ENCODE assay signal across 8 cellular contexts in the genomic region with DNA sequence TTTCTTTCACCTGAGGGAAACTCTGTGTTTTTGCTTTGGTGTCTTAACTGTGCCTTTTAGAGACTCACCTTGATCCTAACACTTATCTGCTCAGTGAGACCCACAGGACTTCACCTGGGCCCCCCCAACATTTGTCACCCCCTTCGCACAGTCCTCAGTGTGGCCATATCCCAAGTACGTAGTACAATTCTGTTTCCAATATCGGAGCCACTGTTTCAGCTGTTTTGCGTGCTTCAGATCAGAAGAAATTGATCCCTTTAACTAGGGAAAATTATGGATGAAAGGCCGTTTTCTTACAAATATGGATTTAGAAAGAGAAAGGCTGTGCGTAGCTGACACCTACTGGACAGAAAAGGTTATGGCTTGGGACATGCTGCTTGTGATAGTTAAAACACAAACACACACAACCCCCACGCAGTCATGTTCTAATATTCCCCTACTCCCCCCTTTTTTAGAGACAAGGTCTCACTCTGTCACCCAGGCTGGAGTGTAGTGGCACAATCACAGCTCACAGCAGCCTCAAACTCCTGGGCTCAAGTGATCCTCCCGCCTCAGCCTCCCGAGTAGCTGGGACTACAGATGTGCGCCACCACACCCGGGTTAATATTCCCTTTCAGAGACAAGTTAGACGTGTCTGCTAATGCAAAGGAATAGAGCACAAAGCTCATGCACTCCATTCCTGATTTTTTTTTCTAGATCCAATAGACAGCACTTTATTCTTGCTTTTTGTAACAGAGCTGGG. TPM values are rescaled to one million over a fixed set of nuclear protein-coding genes. Genes with fewer than 3 reads are reported as not detected.
A peak's percentile ranks its signal among the peaks of the same experiment; 100 is the strongest.
DNase-seq lines count a peak whose midpoint lies in the region; ATAC-seq and TF ChIP-seq lines count a peak whose summit lies in the region.

No MANE protein-coding gene starts in this region.

- DNase-seq in CD4-positive, alpha-beta T cell = peak in 3 of 10 experiments; percentile 3 to 10 (median 6)
- peak; percentile 70 for DNase-seq in GM23338 (ENCODE audit: low spot score)
- peak; percentile 16 to 70 for DNase-seq in NCI-H526 (lab: John Stamatoyannopoulos, UW)
- peak; percentile 73 for DNase-seq in astrocyte of the spinal cord (ENCODE audit: low read depth, low spot score)
- peak; percentile 75 for DNase-seq in inferior parietal cortex (ENCODE audit: extremely low spot score)
- no peak for DNase-seq in suprapubic skin (ENCODE audit: low spot score in 2 of 2)
- no peak for DNase-seq in stimulated activated CD4-positive, alpha-beta T cell treated with anti-CD3 and anti-CD28 coated beads, Interleukin-4, amount 100 ng/mL, for 4 hours

- no peaks in the 10 kb centered on the region for H3K9me3 Mint-ChIP-seq in CD4-positive, alpha-beta T cell
- H3K9me3 Mint-ChIP-seq in GM23338 = no peaks in the 10 kb centered on the region

- POLR2A ChIA-PET in CD4-positive, alpha-beta T cell (lab: Charles Lee) = interaction anchor here (1.0 to 2.3 kb wide), 4 partner anchors 11 to 134 kb away, joined by 3 to 15 read pairs (median 4); partner anchors contain the start of genes ACIN1, C14orf119 and PABPN1

- H3K79me2 ChIP-seq in GM23338 (replicated peaks; ENCODE audit: insufficient read depth) = peaks cover 4% of the 10 kb centered on the region

- CTCF ChIA-PET in CD4-positive, alpha-beta T cell (lab: Charles Lee) = interaction anchor here (0.9 to 2.6 kb wide), 9 partner anchors 10 to 201 kb away, joined by 3 to 29 read pairs (median 4); partner anchors contain the start of genes ACIN1 and C14orf119

- no peak for TF ChIP-seq EP300 in suprapubic skin (IDR thresholded peaks at IDR 0.05)

- H3K4me1 ChIP-seq in GM23338 (ENCODE audit: insufficient read depth) = peaks cover 26% of the 10 kb centered on the region
- peaks cover 15% of the 10 kb centered on the region for H3K4me1 ChIP-seq in suprapubic skin

- no peaks in the 10 kb centered on the region for H3K36me3 ChIP-seq in GM23338 (ENCODE audit: insufficient read depth)
- H3K36me3 ChIP-seq in suprapubic skin = no peaks in the 10 kb centered on the region

- no peaks in the 10 kb centered on the region for H3K4me1 Mint-ChIP-seq in CD4-positive, alpha-beta T cell (ENCODE audit: low read depth)
- H3K4me1 Mint-ChIP-seq in GM23338 = peaks cover 21% of the 10 kb centered on the region

- H3K4me2 ChIP-seq in GM23338 = 0 out of 2 replicates have a peak overlapping the region, but pooled peaks have one; percentile 48

- no peak overlapping the region for H3K4me3 Mint-ChIP-seq in CD4-positive, alpha-beta T cell
- H3K4me3 Mint-ChIP-seq in GM23338 = no peak overlapping the region

- no peaks in the 10 kb centered on the region for H4K20me1 ChIP-seq in GM23338 (replicated peaks; ENCODE audit: insufficient read depth)

- WGBS in suprapubic skin = 47% methylated on average over 12 of the region's 12 CpGs

- no peak overlapping the region for H3K4me3 ChIP-seq in GM23338
- no peak overlapping the region for H3K4me3 ChIP-seq in astrocyte of the spinal cord (ENCODE audit: low read depth, low read length)
- H3K4me3 ChIP-seq in suprapubic skin = no peak overlapping the region

- peaks cover 12% of the 10 kb centered on the region for H3K27me3 ChIP-seq in CD4-positive, alpha-beta T cell (ENCODE audit: control insufficient read depth, insufficient read depth, low read length)
- no peaks in the 10 kb centered on the region for H3K27me3 ChIP-seq in GM23338 (ENCODE audit: insufficient read depth)
- no peaks in the 10 kb centered on the region for H3K27me3 ChIP-seq in suprapubic skin

- peak; percentile 58 for ATAC-seq in CD4-positive, alpha-beta T cell (ENCODE audit: poor library complexity)
- ATAC-seq in GM23338 = peak; percentile 8; the same call in 2 of the 3 replicates
- no peak for ATAC-seq in GM21786 (IDR thresholded peaks at IDR 0.05; ENCODE audit: unreplicated experiment)

- no peaks in the 10 kb centered on the region for H3K9me2 ChIP-seq in GM23338 (ENCODE audit: insufficient read depth)

- no peaks in the 10 kb centered on the region for H3F3A ChIP-seq in GM23338 (replicated peaks; ENCODE audit: low read depth)

- H3K27me3 Mint-ChIP-seq in CD4-positive, alpha-beta T cell = no peaks in the 10 kb centered on the region
- H3K27me3 Mint-ChIP-seq in GM23338 (ENCODE audit: insufficient read depth, low read depth, poor library complexity) = peaks cover 2% of the 10 kb centered on the region

- H3K9me3 ChIP-seq in CD4-positive, alpha-beta T cell (ENCODE audit: control insufficient read depth, low read length) = no peaks in the 10 kb centered on the region
- H3K9me3 ChIP-seq in suprapubic skin = no peaks in the 10 kb centered on the region

- TF ChIP-seq POLR2A in suprapubic skin (IDR thresholded peaks at IDR 0.05) = no peak

- H3K27ac Mint-ChIP-seq in CD4-positive, alpha-beta T cell = no peak overlapping the region
- H3K27ac Mint-ChIP-seq in GM23338 = no peak overlapping the region

- H2AFZ ChIP-seq in GM23338 = peak overlapping the region; percentile 57; the same call in 1 of the 2 replicates

- TF ChIP-seq CTCF in CD4-positive, alpha-beta T cell (IDR thresholded peaks at IDR 0.05) = peak; percentile 71
- peak; percentile 83 to 84 for TF ChIP-seq CTCF in GM23338 (conservative IDR thresholded peaks at IDR 0.05; ENCODE audit: low read depth in 2 of 2)
- TF ChIP-seq CTCF in astrocyte of the spinal cord (IDR thresholded peaks at IDR 0.05; ENCODE audit: low read depth, low read length) = peak; percentile 85
- TF ChIP-seq CTCF in suprapubic skin (IDR thresholded peaks at IDR 0.05) = peak; percentile 73 to 87

- in situ Hi-C loops in astrocyte of the spinal cord (cut with HindIII; ENCODE audit: low sequenced_read_pairs) = no loop called here

- no peak overlapping the region for H3K27ac ChIP-seq in CD4-positive, alpha-beta T cell (ENCODE audit: low read depth, low read length)
- H3K27ac ChIP-seq in GM23338 (ENCODE audit: low read depth) (no peak overlapping the region), suprapubic skin (no peak overlapping the region)

- intact Hi-C loops in CD4-positive, alpha-beta T cell (cut with DNase I, micrococcal nuclease) = loop anchor here (1.0 to 10.0 kb wide), 6 partner anchors 67 to 202 kb away; partner anchors contain the start of gene AJUBA (in 1 of the 2)

- no peaks in the 10 kb centered on the region for H3K36me3 Mint-ChIP-seq in CD4-positive, alpha-beta T cell (ENCODE audit: low read depth)
- no peaks in the 10 kb centered on the region for H3K36me3 Mint-ChIP-seq in GM23338 (ENCODE audit: low read depth)

TF ChIP-seq in GM23338, 12 proteins besides CTCF, POLR2A, EP300 and RAD21 (continues in another document):
- TF ChIP-seq EZH2 (IDR thresholded peaks at IDR 0.05; ENCODE audit: low read depth, unreplicated experiment) = no peak
- TF ChIP-seq REST (IDR thresholded peaks at IDR 0.05; ENCODE audit: unreplicated experiment) = no peak
- no peak for TF ChIP-seq ZNF331 (CRISPR knock-in tag; IDR thresholded peaks at IDR 0.05; ENCODE audit: low read depth)
- TF ChIP-seq, protein P1, sequence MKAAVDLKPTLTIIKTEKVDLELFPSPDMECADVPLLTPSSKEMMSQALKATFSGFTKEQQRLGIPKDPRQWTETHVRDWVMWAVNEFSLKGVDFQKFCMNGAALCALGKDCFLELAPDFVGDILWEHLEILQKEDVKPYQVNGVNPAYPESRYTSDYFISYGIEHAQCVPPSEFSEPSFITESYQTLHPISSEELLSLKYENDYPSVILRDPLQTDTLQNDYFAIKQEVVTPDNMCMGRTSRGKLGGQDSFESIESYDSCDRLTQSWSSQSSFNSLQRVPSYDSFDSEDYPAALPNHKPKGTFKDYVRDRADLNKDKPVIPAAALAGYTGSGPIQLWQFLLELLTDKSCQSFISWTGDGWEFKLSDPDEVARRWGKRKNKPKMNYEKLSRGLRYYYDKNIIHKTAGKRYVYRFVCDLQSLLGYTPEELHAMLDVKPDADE (IDR thresholded peaks at IDR 0.05) = no peak
- TF ChIP-seq POLR2AphosphoS5 (IDR thresholded peaks at IDR 0.05; ENCODE audit: low read depth) = no peak
- no peak for TF ChIP-seq NANOG (IDR thresholded peaks at IDR 0.05; ENCODE audit: borderline replicate concordance)
- TF ChIP-seq EZH2phosphoT487 (IDR thresholded peaks at IDR 0.05; ENCODE audit: unreplicated experiment) = no peak

RNA-seq across cellular contexts. Expression of gene SLC7A8, which starts 3.6 kb away (rescaled TPM):
- under 1 TPM; 0.73 to 0.80 TPM for total RNA-seq in CD4-positive, alpha-beta T cell
- total RNA-seq in GM23338 (2014; rRNA removed; shearing (Covaris generic)) = 105 and 117 TPM in 2 replicates
- 122 and 124 TPM in 2 replicates for polyA plus RNA-seq in GM23338 (2016; fragmentation: Nextera tagmentation; extraction: Ambion mirVana)
- total RNA-seq in suprapubic skin = 10 to 100 TPM; 45.2 to 67.7 (median 53.2) TPM

RNA-seq across cellular contexts. Expression of gene RNF212B, which starts 50.7 kb away (rescaled TPM):
- total RNA-seq in CD4-positive, alpha-beta T cell = not detected
- not detected in 2 replicates for total RNA-seq in GM23338 (2014; rRNA removed; shearing (Covaris generic))
- 0.68 TPM in 1 of 2 replicates, not detected in the other for polyA plus RNA-seq in GM23338 (2016; fragmentation: Nextera tagmentation; extraction: Ambion mirVana)
- not detected for total RNA-seq in suprapubic skin

Comparison
In these comparisons a context has a peak if more than half of its experiments do, and no peak if none do; other contexts are left out.
1. DNase-seq: peak in GM23338 (single experiment), NCI-H526 (2 of 2), astrocyte of the spinal cord (single experiment) and inferior parietal cortex (single experiment); none in suprapubic skin (0 of 2) and stimulated activated CD4-positive, alpha-beta T cell treated with anti-CD3 and anti-CD28 coated beads, Interleukin-4, amount 100 ng/mL, for 4 hours (0 of 2).
2. RNA of gene SLC7A8, which starts 3.6 kb away (total RNA-seq): 105 to 117 TPM in GM23338 and 45.2 to 67.7 TPM in suprapubic skin; 0.73 to 0.80 TPM in CD4-positive, alpha-beta T cell; every median in the first group is over 10 times any median in the second.
3. Peak in every context shown above with its lines, with median percentiles within 50 percentile points of each other: CTCF ChIP-seq.